Comparison of ENCODE assay signal across 19 cellular contexts in the genomic region with DNA sequence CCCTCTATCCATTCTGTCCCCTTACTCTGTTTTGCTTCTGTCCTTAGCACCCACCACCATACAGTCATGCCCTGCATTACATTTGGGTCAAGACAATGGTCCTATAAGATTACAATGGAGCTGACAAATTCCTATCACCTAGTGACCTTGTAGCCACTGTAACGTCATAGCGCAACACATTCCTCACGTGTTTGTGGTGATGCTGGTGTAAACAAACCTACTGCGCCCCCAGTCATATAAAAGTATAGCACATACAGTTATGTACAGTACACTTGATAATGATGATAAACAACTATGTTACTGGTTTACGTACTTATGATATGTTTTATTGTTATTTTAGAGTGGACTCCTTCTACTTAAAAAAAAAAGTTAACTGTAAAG. TPM values are rescaled to one million over a fixed set of nuclear protein-coding genes. Genes with fewer than 3 reads are reported as not detected.
DNase-seq lines count a peak whose midpoint lies in the region; ATAC-seq, FAIRE-seq and TF ChIP-seq lines count a peak whose summit lies in the region.
"Had no signal": no experiment of that assay in that cellular context is flagged by ENCODE, and none has a peak within 500 bp of the region (broad histone marks: within the 10 kb centered on the region; RNA-seq: fewer than 3 reads in every experiment).

No MANE protein-coding gene starts in this region.

- H3K36me3 ChIP-seq in Caco-2 (ENCODE audit: control insufficient read depth, insufficient read depth, low read length) = no peaks in the 10 kb centered on the region
- H3K36me3 ChIP-seq in HCT116 (ENCODE audit: control insufficient read depth in 1 of 2, insufficient read depth in 2 of 2, low read length in 2 of 2) = 0 out of 4 replicates have a peak, but pooled peaks cover 0 to 5% of the 10 kb centered on the region in 2 experiments
- H3K36me3 ChIP-seq in K562 (ENCODE audit: control insufficient read depth, insufficient read depth, low read length) = no peaks in the 10 kb centered on the region
- H3K36me3 ChIP-seq: ascending aorta, neutrophil, right atrium auricular region, upper lobe of right lung had no signal

- 38% methylated on average over 5 of the region's 5 CpGs for WGBS in K562 (ENCODE audit: insufficient coverage, low coverage, missing lambda C conversion rate)

- CTCF ChIA-PET in Caco-2 (lab: Charles Lee) = no interaction called here
- CTCF ChIA-PET in HCT116 (lab: Charles Lee) = interaction anchor here (2.2 kb wide), 1 partner anchor 10 kb away, joined by 8 read pairs; no protein-coding TSS in a partner anchor
- CTCF ChIA-PET in K562 (lab: Yijun Ruan, JAX; ENCODE audit: low intra/inter-chr PET ratio) = no interaction called here

- H3K9ac ChIP-seq in HCT116 (ENCODE audit: low read length) (peak overlapping the region; percentile 34), K562 (ENCODE audit: insufficient read depth in 1 of 2, low read depth in 2 of 2, low read length in 2 of 2) (peak overlapping the region in 1 of 2 experiments; percentile 8; a peak in 1 of 4 replicates)

- TF ChIP-seq RAD21 in HCT116 (IDR thresholded peaks at IDR 0.05; ENCODE audit: low read depth) (no peak), K562 (CRISPR knock-in tag; conservative IDR thresholded peaks at IDR 0.05 in 1 of 2, IDR thresholded peaks at IDR 0.05 in 1 of 2) (no peak)

- no peaks in the 10 kb centered on the region for H3K9me2 ChIP-seq in HCT116 (ENCODE audit: insufficient read depth)

- H3K9me3 ChIP-seq in Caco-2 = no peaks in the 10 kb centered on the region
- peaks cover 0 to 4% of the 10 kb centered on the region in 2 experiments; a peak in 1 of 4 replicates for H3K9me3 ChIP-seq in HCT116 (ENCODE audit: control insufficient read depth in 1 of 2, insufficient read depth in 1 of 2, low read depth in 1 of 2, low read length in 2 of 2)
- H3K9me3 ChIP-seq in K562 (replicated peaks; ENCODE audit: control insufficient read depth, insufficient read depth, low read depth, low read length) = peaks cover 4% of the 10 kb centered on the region; the same call in 1 of the 2 replicates
- H3K9me3 ChIP-seq: neutrophil, upper lobe of right lung had no signal

- BruUV-seq in Caco-2 (replicated peaks; lab: Mats Ljungman, UMichigan) (no TSS peak), HCT116 (replicated peaks; lab: Mats Ljungman, UMichigan) (no TSS peak), K562 (replicated peaks; lab: Mats Ljungman, UMichigan) (no TSS peak)

- H3K9me3 Mint-ChIP-seq in Caco-2 (ENCODE audit: unreplicated experiment) = no peaks in the 10 kb centered on the region
- no peaks in the 10 kb centered on the region for H3K9me3 Mint-ChIP-seq in osteocyte (ENCODE audit: unreplicated experiment)
- peaks cover 10% of the 10 kb centered on the region for H3K9me3 Mint-ChIP-seq in activated T-helper 1 cell treated with anti-CD3 and anti-CD28 coated beads, Interleukin-12 subunit alpha, Interleukin-12 subunit beta, Interleukin-2, Interleukin-4 antibody, amounts not matched to agents 30 ng/mL and 10 ng/mL and 1 ng/mL, durations not matched to agents 14 hours and 24 hours and 36 hours

- no peak for DNase-seq in Caco-2
- DNase-seq in HCT116 (ENCODE audit: low read depth, low spot score) = no peak
- DNase-seq in K562 (ENCODE audit: extremely low read depth in 1 of 4, low spot score in 3 of 4) = peak in 1 of 4 experiments; percentile 38
- DNase-seq in osteocyte (ENCODE audit: extremely low spot score, unreplicated experiment) = no peak
- DNase-seq in T-helper 9 cell = no peak
- DNase-seq in activated T-helper 1 cell treated with anti-CD3 and anti-CD28 coated beads, Interleukin-12 subunit alpha, Interleukin-12 subunit beta, Interleukin-2, Interleukin-4 antibody, amounts not matched to agents 30 ng/mL and 10 ng/mL and 1 ng/mL, durations not matched to agents 14 hours and 24 hours and 36 hours (ENCODE audit: low spot score) = no peak
- no peak for DNase-seq in NCI-H1436 (lab: John Stamatoyannopoulos, UW)
- DNase-seq: activated CD4-positive, alpha-beta T cell treated with anti-CD3 and anti-CD28 coated beads, Interleukin-2, amount 10 ng/mL, durations not matched to agents 24 days and 14 days; GF-D8; NCI-H146; NCI-H774; PC-3; stimulated activated naive CD4-positive, alpha-beta T cell treated with Interleukin-2 at 50 U/mL for 16 hours; upper lobe of right lung had no signal

- H3K4me3 Mint-ChIP-seq in Caco-2 (ENCODE audit: unreplicated experiment) (peak overlapping the region; percentile 38), osteocyte (ENCODE audit: unreplicated experiment) (no peak overlapping the region)
- H3K4me3 Mint-ChIP-seq in activated T-helper 1 cell treated with anti-CD3 and anti-CD28 coated beads, Interleukin-12 subunit alpha, Interleukin-12 subunit beta, Interleukin-2, Interleukin-4 antibody, amounts not matched to agents 30 ng/mL and 10 ng/mL and 1 ng/mL, durations not matched to agents 14 hours and 24 hours and 36 hours = no peak overlapping the region
- H3K4me3 Mint-ChIP-seq: activated CD4-positive, alpha-beta T cell treated with anti-CD3 and anti-CD28 coated beads, Interleukin-2, amount 10 ng/mL, durations not matched to agents 24 days and 14 days had no signal

- ATAC-seq in HCT116 (no peak), K562 (no peak)
- ATAC-seq: PC-3, upper lobe of right lung had no signal

- RAD21 ChIA-PET in HCT116 (lab: Charles Lee; ENCODE audit: low non-redundant PET in 1 of 2, low total read pairs in 2 of 2, uncharacterized antibody in 2 of 2, unreplicated experiment in 2 of 2) = no interaction called here

- peaks cover 35% of the 10 kb centered on the region for H3K4me1 ChIP-seq in Caco-2
- peaks cover 11 to 46% of the 10 kb centered on the region in 2 experiments; a peak in 3 of 4 replicates for H3K4me1 ChIP-seq in HCT116 (ENCODE audit: control insufficient read depth in 1 of 2, insufficient read depth in 2 of 2, low read length in 2 of 2)
- H3K4me1 ChIP-seq in K562 (replicated peaks in 1 of 2; ENCODE audit: control insufficient read depth in 2 of 2, insufficient read depth in 2 of 2, low read length in 2 of 2) = peaks cover 47 to 69% of the 10 kb centered on the region in 2 experiments

- H3K36me3 Mint-ChIP-seq in Caco-2 (ENCODE audit: insufficient read depth, unreplicated experiment) (peaks cover 6% of the 10 kb centered on the region), osteocyte (ENCODE audit: unreplicated experiment) (no peaks in the 10 kb centered on the region)
- no peaks in the 10 kb centered on the region for H3K36me3 Mint-ChIP-seq in activated T-helper 1 cell treated with anti-CD3 and anti-CD28 coated beads, Interleukin-12 subunit alpha, Interleukin-12 subunit beta, Interleukin-2, Interleukin-4 antibody, amounts not matched to agents 30 ng/mL and 10 ng/mL and 1 ng/mL, durations not matched to agents 14 hours and 24 hours and 36 hours (ENCODE audit: low read depth)

- no peaks in the 10 kb centered on the region for H4K20me1 ChIP-seq in HCT116 (ENCODE audit: insufficient read depth)
- H4K20me1 ChIP-seq in K562 (replicated peaks; ENCODE audit: control insufficient read depth, insufficient read depth, low read length) = no peaks in the 10 kb centered on the region

- H3K4me3 ChIP-seq in Caco-2 (ENCODE audit: low read depth, low read length) (no peak overlapping the region), HCT116 (replicated peaks in 1 of 2; ENCODE audit: low read depth in 1 of 2, low read length in 2 of 2) (no peak overlapping the region), K562 (no peak overlapping the region)
- H3K4me3 ChIP-seq: ascending aorta, right atrium auricular region, upper lobe of right lung had no signal

- POLR2A ChIA-PET in Caco-2 (lab: Charles Lee) = no interaction called here
- POLR2A ChIA-PET in HCT116 (lab: Charles Lee) = interaction anchor here (1.6 kb wide), 1 partner anchor 10 kb away, joined by 11 read pairs; no protein-coding TSS in a partner anchor
- POLR2A ChIA-PET in K562 (lab: Yijun Ruan, JAX) = interaction anchor here (1.8 kb wide), 1 partner anchor 82 kb away, joined by 5 read pairs; no protein-coding TSS in a partner anchor

- H3K27me3 Mint-ChIP-seq in Caco-2 (ENCODE audit: insufficient read depth, unreplicated experiment) = no peaks in the 10 kb centered on the region
- no peaks in the 10 kb centered on the region for H3K27me3 Mint-ChIP-seq in osteocyte (ENCODE audit: unreplicated experiment)
- H3K27me3 Mint-ChIP-seq in activated T-helper 1 cell treated with anti-CD3 and anti-CD28 coated beads, Interleukin-12 subunit alpha, Interleukin-12 subunit beta, Interleukin-2, Interleukin-4 antibody, amounts not matched to agents 30 ng/mL and 10 ng/mL and 1 ng/mL, durations not matched to agents 14 hours and 24 hours and 36 hours (ENCODE audit: insufficient read depth) = no peaks in the 10 kb centered on the region
- H3K27me3 Mint-ChIP-seq: activated CD4-positive, alpha-beta T cell treated with anti-CD3 and anti-CD28 coated beads, Interleukin-2, amount 10 ng/mL, durations not matched to agents 24 days and 14 days had no signal

- TF ChIP-seq POLR2A in HCT116 (IDR thresholded peaks at IDR 0.05; ENCODE audit: borderline replicate concordance, extremely low read depth, insufficient read depth, insufficient read length) (no peak), K562 (conservative IDR thresholded peaks at IDR 0.05) (no peak)

- intact Hi-C loops in Caco-2 (cut with micrococcal nuclease; ENCODE audit: unreplicated experiment) = no loop called here
- intact Hi-C loops in HCT116 (cut with micrococcal nuclease) = no loop called here
- intact Hi-C loops in K562 (cut with micrococcal nuclease) = no loop called here
- intact Hi-C loops in activated T-helper 1 cell treated with anti-CD3 and anti-CD28 coated beads, Interleukin-12 subunit alpha, Interleukin-12 subunit beta, Interleukin-2, Interleukin-4 antibody, amounts not matched to agents 30 ng/mL and 10 ng/mL and 1 ng/mL, durations not matched to agents 14 hours and 24 hours and 36 hours (cut with micrococcal nuclease) = loop anchor here (10.0 kb wide), 1 partner anchor 332 kb away; the partner anchor contains the start of gene ZNF684

- no peak for FAIRE-seq in K562 (lab: Jason Lieb, UNC)
- FAIRE-seq: GM12891 had no signal

- TF ChIP-seq EP300 in K562 (IDR thresholded peaks at IDR 0.05; ENCODE audit: low read length) = no peak; the same call in 1 of the 2 replicates

- H3K27me3 ChIP-seq in Caco-2 (replicated peaks; ENCODE audit: control insufficient read depth, insufficient read depth, low read length) = no peaks in the 10 kb centered on the region
- H3K27me3 ChIP-seq in HCT116 (ENCODE audit: insufficient read depth, low read length) = no peaks in the 10 kb centered on the region
- H3K27me3 ChIP-seq in K562 (ENCODE audit: control insufficient read depth in 2 of 2, insufficient read depth in 2 of 2, low read length in 2 of 2) = no peaks in the 10 kb centered on the region; a peak in 1 of 5 replicates
- H3K27me3 ChIP-seq: ascending aorta, neutrophil, right atrium auricular region, upper lobe of right lung had no signal

- TF ChIP-seq CTCF in Caco-2 (IDR thresholded peaks at IDR 0.05; ENCODE audit: insufficient read depth in 1 of 2, low read depth in 1 of 2, low read length in 1 of 2, severe bottlenecking in 1 of 2, unreplicated experiment in 1 of 2) = no peak
- TF ChIP-seq CTCF in HCT116 (IDR thresholded peaks at IDR 0.05 in 2 of 3, conservative IDR thresholded peaks at IDR 0.05 in 1 of 3; ENCODE audit: borderline replicate concordance in 1 of 3, insufficient read depth in 1 of 3, low read depth in 2 of 3, low read length in 2 of 3) = no peak
- TF ChIP-seq CTCF in K562 (IDR thresholded peaks at IDR 0.05 in 2 of 3, conservative IDR thresholded peaks at IDR 0.05 in 1 of 3; ENCODE audit: insufficient read depth in 2 of 3, low read depth in 1 of 3, low read length in 3 of 3) = 0 out of 6 replicates have a peak, but pooled peaks of 1 of the 3 experiments have one; percentile 1
- no peak for TF ChIP-seq CTCF in osteocyte (IDR thresholded peaks at IDR 0.05)

- H3K4me2 ChIP-seq in HCT116 (ENCODE audit: low read length) = peak overlapping the region; percentile 54
- H3K4me2 ChIP-seq in K562 (ENCODE audit: insufficient read depth, low read length) = peak overlapping the region; percentile 2; the same call in 1 of the 2 replicates

- no peaks in the 10 kb centered on the region for H3K9me1 ChIP-seq in K562 (ENCODE audit: control insufficient read depth, insufficient read depth, low read length)

- H3K27ac Mint-ChIP-seq in Caco-2 (ENCODE audit: unreplicated experiment) = peak overlapping the region; percentile 89
- H3K27ac Mint-ChIP-seq in osteocyte (ENCODE audit: unreplicated experiment) = peak overlapping the region; percentile 29
- H3K27ac Mint-ChIP-seq in activated T-helper 1 cell treated with anti-CD3 and anti-CD28 coated beads, Interleukin-12 subunit alpha, Interleukin-12 subunit beta, Interleukin-2, Interleukin-4 antibody, amounts not matched to agents 30 ng/mL and 10 ng/mL and 1 ng/mL, durations not matched to agents 14 hours and 24 hours and 36 hours = no peak overlapping the region
- H3K27ac Mint-ChIP-seq: activated CD4-positive, alpha-beta T cell treated with anti-CD3 and anti-CD28 coated beads, Interleukin-2, amount 10 ng/mL, durations not matched to agents 24 days and 14 days had no signal

- H3K4me1 Mint-ChIP-seq in Caco-2 (ENCODE audit: low read depth, unreplicated experiment) (peaks cover 8% of the 10 kb centered on the region), osteocyte (ENCODE audit: unreplicated experiment) (peaks cover 16% of the 10 kb centered on the region)
- peaks cover 27% of the 10 kb centered on the region for H3K4me1 Mint-ChIP-seq in activated T-helper 1 cell treated with anti-CD3 and anti-CD28 coated beads, Interleukin-12 subunit alpha, Interleukin-12 subunit beta, Interleukin-2, Interleukin-4 antibody, amounts not matched to agents 30 ng/mL and 10 ng/mL and 1 ng/mL, durations not matched to agents 14 hours and 24 hours and 36 hours (ENCODE audit: low read depth)

- in situ Hi-C loops in K562 (cut with MboI) = no loop called here

- no peak overlapping the region for H2AFZ ChIP-seq in HCT116 (ENCODE audit: low read depth, low read length, poor library complexity, severe bottlenecking)
- 0 out of 2 replicates have a peak overlapping the region, but pooled peaks have one; percentile 7 for H2AFZ ChIP-seq in K562 (ENCODE audit: low read depth, low read length)

- H3K79me2 ChIP-seq in HCT116 (ENCODE audit: insufficient read depth, low read length) (no peaks in the 10 kb centered on the region), K562 (ENCODE audit: control insufficient read depth, insufficient read depth, low read length) (no peaks in the 10 kb centered on the region)

- H3K27ac ChIP-seq in HCT116 (ENCODE audit: low read depth, low read length) = no peak overlapping the region
- no peak overlapping the region for H3K27ac ChIP-seq in K562 (ENCODE audit: extremely low read depth, low read depth, low read length)
- H3K27ac ChIP-seq: neutrophil, right atrium auricular region, upper lobe of right lung had no signal

RNA-seq across cellular contexts. Expression of gene CITED4, which starts 4.2 kb away (rescaled TPM):
- total RNA-seq in Caco-2 (2022) (17.8 and 19.5 TPM in 2 replicates), HCT116 (2021; ENCODE audit: unreplicated experiment) (7.8 TPM), K562 (2014; rRNA removed) (0.36 and 0.69 TPM in 2 replicates), K562 (2014; rRNA removed; fragmentation: Illumina TruSeq; extraction: Trizol) (0.11 TPM in 1 of 2 replicates, not detected in the other), K562 (2015; rRNA removed; fragmentation: Illumina TruSeq; extraction: Trizol) (0.11 TPM in 1 of 2 replicates, not detected in the other), K562 (2021) (0.89 and 1.2 TPM in 2 replicates), osteocyte (23.4 and 26.0 TPM in 2 replicates)
- polyA plus RNA-seq in HCT116 (2012) = 4.3 and 6.8 TPM in 2 replicates
- total RNA-seq in K562 (2011; cell fraction: chromatin; rRNA removed; ENCODE audit: low replicate concordance) = 0.37 TPM in 1 of 2 replicates, not detected in the other
- 0.92 and 1.0 TPM in 2 replicates for total RNA-seq in K562 (2011; cell fraction: nucleolus; rRNA removed)
- 0.51 TPM in 1 of 2 replicates, not detected in the other for total RNA-seq in K562 (2011; cell fraction: nucleoplasm; rRNA removed)
- polyA plus RNA-seq in K562 (2011; rRNA removed) (0.07 and 0.17 TPM in 2 replicates), K562 (2014; fragmentation: Illumina TruSeq; extraction: Trizol) (0.12 TPM in 1 of 2 replicates, not detected in the other), K562 (2014; fragmentation: Nextera tagmentation; extraction: Ambion mirVana) (not detected), K562 (2014; rRNA removed) (0.23 and 0.48 TPM in 2 replicates)
- 0.04 and 1.2 TPM in 2 replicates for polyA plus RNA-seq in K562 (2011; cell fraction: cytosol; rRNA removed)
- polyA plus RNA-seq in K562 (2011; cell fraction: nucleus; rRNA removed) = 0.08 and 0.85 TPM in 2 replicates
- 0.51 and 1.2 TPM in 2 replicates for polyA plus RNA-seq in K562 (2012)
- polyA minus RNA-seq in K562 (2011; rRNA and poly(A)+ RNA removed) = not detected in 2 replicates
- not detected in 2 replicates for polyA minus RNA-seq in K562 (2011; cell fraction: cytosol; rRNA and poly(A)+ RNA removed)
- polyA minus RNA-seq in K562 (2011; cell fraction: nucleus; rRNA and poly(A)+ RNA removed) = 0.44 and 0.54 TPM in 2 replicates
- 4.1 and 5.0 TPM in 2 replicates for total RNA-seq in activated T-helper 1 cell treated with anti-CD3 and anti-CD28 coated beads, Interleukin-12 subunit alpha, Interleukin-12 subunit beta, Interleukin-2, Interleukin-4 antibody, amounts not matched to agents 30 ng/mL and 10 ng/mL and 1 ng/mL, durations not matched to agents 14 hours and 24 hours and 36 hours
- total RNA-seq: HT1080 had no signal
